Comparison of ENCODE assay signal across 8 cellular contexts in genomic region chr1:156104861-156105546, GRCh38. TPM values are rescaled to one million over a fixed set of nuclear protein-coding genes. Genes with fewer than 3 reads are reported as not detected.
DNase-seq lines count a peak whose midpoint lies in the region; ATAC-seq and TF ChIP-seq lines count a peak whose summit lies in the region.

No MANE protein-coding gene starts in this region.

- H3K4me2 ChIP-seq in PC-3 (ENCODE audit: low read length), result peak overlapping the region; percentile 67

- H2AFZ ChIP-seq in PC-3 (ENCODE audit: low read length) (no peak overlapping the region), neuron (ENCODE audit: low read depth, low read length) (no peak overlapping the region)

- no peaks in the 10 kb centered on the region for H3K27me3 ChIP-seq in PC-3 (ENCODE audit: low read length)
- H3K27me3 ChIP-seq in neuron (ENCODE audit: insufficient read depth, low read length), result no peaks in the 10 kb centered on the region

- POLR2A ChIA-PET in PC-3 (lab: Charles Lee; ENCODE audit: unreplicated experiment), result no interaction called here
- POLR2A ChIA-PET in GM10248 (lab: Yijun Ruan, JAX), result interaction anchor here (0.6 to 13.4 kb wide), 2 partner anchors 17 to 400 kb away, joined by 4 to 266 read pairs; partner anchors contain the start of gene LMNA

- H3K4me3 ChIP-seq in PC-3 (ENCODE audit: low read length) (no peak overlapping the region), epithelial cell of esophagus (ENCODE audit: low read length) (peak overlapping the region; percentile 4), neuron (ENCODE audit: low read length) (peak overlapping the region; percentile 35)

- no peaks in the 10 kb centered on the region for H3F3A ChIP-seq in PC-3 (ENCODE audit: low read length, unreplicated experiment)

- intact Hi-C loops in PC-3 (cut with micrococcal nuclease), result no loop called here

- DNase-seq in PC-3 (no peak), epithelial cell of esophagus (ENCODE audit: low read depth) (peak; percentile 42), GM10248 (ENCODE audit: extremely low spot score) (no peak), H4 (ENCODE audit: low spot score) (no peak), activated gamma-delta T cell treated with Interleukin-2 at 50 U/mL for 16 hours (no peak)

- H3K9me2 ChIP-seq in PC-3 (replicated peaks; ENCODE audit: low read length), result no peaks in the 10 kb centered on the region

- CTCF ChIA-PET in PC-3 (lab: Charles Lee) (no interaction called here), GM10248 (lab: Yijun Ruan, JAX) (interaction anchor here (0.7 to 29.1 kb wide), 5 partner anchors 8 to 120 kb away, joined by 3 to 1172 read pairs (median 7); partner anchors contain the start of gene LMNA)

- TF ChIP-seq CTCF in C4-2B (conservative IDR thresholded peaks at IDR 0.05) (no peak), PC-3 (conservative IDR thresholded peaks at IDR 0.05; ENCODE audit: low read depth, low read length) (no peak), epithelial cell of esophagus (IDR thresholded peaks at IDR 0.05; ENCODE audit: insufficient read depth, low read depth, low read length, missing control alignments) (no peak), GM10248 (IDR thresholded peaks at IDR 0.05; ENCODE audit: control extremely low read depth, extremely low read depth, low read depth, missing control alignments) (no peak)

- peak overlapping the region; percentile 63 for H3K9ac ChIP-seq in PC-3 (ENCODE audit: low read length)

- H3K79me2 ChIP-seq in PC-3 (ENCODE audit: low read length), result no peaks in the 10 kb centered on the region

- no peaks in the 10 kb centered on the region for H4K20me1 ChIP-seq in PC-3 (ENCODE audit: low read length)

- H3K36me3 ChIP-seq in PC-3 (ENCODE audit: low read depth, low read length) (no peaks in the 10 kb centered on the region), neuron (ENCODE audit: insufficient read depth, low read length) (peaks cover 8% of the 10 kb centered on the region)

- H3K9me3 ChIP-seq in PC-3 (ENCODE audit: low read length) (no peaks in the 10 kb centered on the region), neuron (ENCODE audit: low read length) (no peaks in the 10 kb centered on the region)

- H3K27ac ChIP-seq in C4-2B (peak overlapping the region; percentile 5; the same call in 1 of the 2 replicates), PC-3 (ENCODE audit: low read length) (peak overlapping the region; percentile 78)

- ATAC-seq in PC-3 (no peak), HG03108 (IDR thresholded peaks at IDR 0.05; ENCODE audit: unreplicated experiment) (no peak)

- no TSS peak for BruUV-seq in PC-3 (replicated peaks; lab: Mats Ljungman, UMichigan)

- H3K4me1 ChIP-seq in PC-3 (ENCODE audit: insufficient read depth, low read length) (peaks cover 72% of the 10 kb centered on the region), neuron (ENCODE audit: insufficient read depth, low read length) (peaks cover 43% of the 10 kb centered on the region)

RNA-seq across cellular contexts. Expression of gene LMNA, which starts 9.5 kb away (rescaled TPM):
- total RNA-seq in PC-3 (2014; rRNA removed), result 864 and 1,095 TPM in 2 replicates
- 257 and 363 TPM in 2 replicates for total RNA-seq in H4 (2014; rRNA removed; shearing (Covaris generic))

RNA-seq across cellular contexts. Expression of gene MEX3A, which starts 22.7 kb away (rescaled TPM):
- 12.9 and 14.7 TPM in 2 replicates for total RNA-seq in PC-3 (2014; rRNA removed)
- total RNA-seq in H4 (2014; rRNA removed; shearing (Covaris generic)), result 2.8 and 4.5 TPM in 2 replicates

RNA-seq across cellular contexts. Expression of gene RAB25, which starts 44.0 kb away (rescaled TPM):
- 18.1 and 18.5 TPM in 2 replicates for total RNA-seq in PC-3 (2014; rRNA removed)
- total RNA-seq in H4 (2014; rRNA removed; shearing (Covaris generic)), result 0.19 TPM in 1 of 2 replicates, not detected in the other

RNA-seq across cellular contexts. Expression of gene SEMA4A, which starts 48.4 kb away (rescaled TPM):
- 5.8 and 13.1 TPM in 2 replicates for total RNA-seq in PC-3 (2014; rRNA removed)
- 0.15 TPM in 1 of 2 replicates, not detected in the other for total RNA-seq in H4 (2014; rRNA removed; shearing (Covaris generic))

RNA-seq across cellular contexts. Expression of gene LAMTOR2, which starts 50.4 kb away (rescaled TPM):
- 130 TPM in 2 replicates for total RNA-seq in PC-3 (2014; rRNA removed)
- 66.7 and 84.8 TPM in 2 replicates for total RNA-seq in H4 (2014; rRNA removed; shearing (Covaris generic))

Comparison
In these comparisons a context has a peak if more than half of its experiments do, and no peak if none do; other contexts are left out.
1. RNA of gene RAB25, which starts 44.0 kb away (total RNA-seq): 18.1 to 18.5 TPM in PC-3; 0.19 TPM in H4; every median in the first group is over 10 times any median in the second.